ENCODE assay signal across 1 cellular context in the genomic region with DNA sequence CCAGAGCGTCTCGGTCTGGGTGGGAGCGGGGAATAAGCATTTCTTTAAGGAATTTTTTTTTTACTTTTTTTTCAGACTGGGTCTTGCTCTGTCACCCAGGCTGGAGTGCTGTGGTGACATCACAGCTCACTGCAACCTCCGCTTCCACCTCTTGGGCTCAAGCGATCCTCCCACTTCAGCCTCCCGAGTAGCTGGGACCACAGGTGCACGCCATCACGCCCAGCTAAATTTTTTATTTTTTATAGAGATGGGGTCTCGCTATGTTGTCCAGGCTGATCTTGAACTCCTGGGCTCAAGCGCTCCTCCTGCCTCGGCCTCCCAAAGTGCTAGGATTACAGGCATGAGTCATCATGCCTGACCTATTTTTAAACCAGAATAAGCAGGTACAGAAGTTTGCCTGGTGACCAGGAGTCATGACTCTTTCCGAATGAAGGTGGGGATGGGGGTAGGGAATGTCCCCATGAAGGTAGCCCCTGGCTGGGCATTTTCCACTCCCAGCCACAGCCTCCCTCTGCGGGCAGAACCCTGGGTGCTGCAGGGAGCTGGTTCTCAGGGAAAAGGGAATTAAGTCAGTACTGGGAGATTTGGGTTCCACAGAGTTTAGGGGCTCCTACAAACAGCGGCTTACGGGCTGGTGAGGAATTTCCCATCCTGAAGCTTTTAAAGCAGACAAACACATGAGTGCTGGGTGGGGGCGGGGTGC.
TF ChIP-seq lines count a peak whose summit lies in the region.

No MANE protein-coding gene starts in this region.

TF ChIP-seq in HepG2, 621 proteins besides CTCF, POLR2A, EP300 and RAD21 (continued from another document and continues in another):
- TF ChIP-seq, protein P1, sequence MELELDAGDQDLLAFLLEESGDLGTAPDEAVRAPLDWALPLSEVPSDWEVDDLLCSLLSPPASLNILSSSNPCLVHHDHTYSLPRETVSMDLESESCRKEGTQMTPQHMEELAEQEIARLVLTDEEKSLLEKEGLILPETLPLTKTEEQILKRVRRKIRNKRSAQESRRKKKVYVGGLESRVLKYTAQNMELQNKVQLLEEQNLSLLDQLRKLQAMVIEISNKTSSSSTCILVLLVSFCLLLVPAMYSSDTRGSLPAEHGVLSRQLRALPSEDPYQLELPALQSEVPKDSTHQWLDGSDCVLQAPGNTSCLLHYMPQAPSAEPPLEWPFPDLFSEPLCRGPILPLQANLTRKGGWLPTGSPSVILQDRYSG (CRISPR knock-in tag; IDR thresholded peaks at IDR 0.05) = 0 out of 2 replicates have a peak, but pooled peaks have one; percentile 10
- no peak for TF ChIP-seq REXO4 (CRISPR knock-in tag; IDR thresholded peaks at IDR 0.05; ENCODE audit: borderline replicate concordance)
- peak; percentile 24; the same call in 1 of the 2 replicates for TF ChIP-seq REL (CRISPR knock-in tag; conservative IDR thresholded peaks at IDR 0.05)
- TF ChIP-seq SOX5 (CRISPR knock-in tag; IDR thresholded peaks at IDR 0.05; ENCODE audit: borderline replicate concordance) = no peak
- no peak for TF ChIP-seq ZBTB38 (CRISPR knock-in tag; IDR thresholded peaks at IDR 0.05)
- 0 out of 2 replicates have a peak, but pooled peaks have one; percentile 45 for TF ChIP-seq ZNF350 (CRISPR knock-in tag; IDR thresholded peaks at IDR 0.05; ENCODE audit: borderline replicate concordance, low read depth)
- TF ChIP-seq, protein P2, sequence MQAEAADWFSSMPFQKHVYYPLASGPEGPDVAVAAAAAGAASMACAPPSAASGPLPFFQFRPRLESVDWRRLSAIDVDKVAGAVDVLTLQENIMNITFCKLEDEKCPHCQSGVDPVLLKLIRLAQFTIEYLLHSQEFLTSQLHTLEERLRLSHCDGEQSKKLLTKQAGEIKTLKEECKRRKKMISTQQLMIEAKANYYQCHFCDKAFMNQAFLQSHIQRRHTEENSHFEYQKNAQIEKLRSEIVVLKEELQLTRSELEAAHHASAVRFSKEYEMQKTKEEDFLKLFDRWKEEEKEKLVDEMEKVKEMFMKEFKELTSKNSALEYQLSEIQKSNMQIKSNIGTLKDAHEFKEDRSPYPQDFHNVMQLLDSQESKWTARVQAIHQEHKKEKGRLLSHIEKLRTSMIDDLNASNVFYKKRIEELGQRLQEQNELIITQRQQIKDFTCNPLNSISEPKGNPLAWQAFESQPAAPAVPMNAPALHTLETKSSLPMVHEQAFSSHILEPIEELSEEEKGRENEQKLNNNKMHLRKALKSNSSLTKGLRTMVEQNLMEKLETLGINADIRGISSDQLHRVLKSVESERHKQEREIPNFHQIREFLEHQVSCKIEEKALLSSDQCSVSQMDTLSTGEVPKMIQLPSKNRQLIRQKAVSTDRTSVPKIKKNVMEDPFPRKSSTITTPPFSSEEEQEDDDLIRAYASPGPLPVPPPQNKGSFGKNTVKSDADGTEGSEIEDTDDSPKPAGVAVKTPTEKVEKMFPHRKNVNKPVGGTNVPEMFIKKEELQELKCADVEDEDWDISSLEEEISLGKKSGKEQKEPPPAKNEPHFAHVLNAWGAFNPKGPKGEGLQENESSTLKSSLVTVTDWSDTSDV (CRISPR knock-in tag; IDR thresholded peaks at IDR 0.05) = peak; percentile 12; the same call in 1 of the 2 replicates
- TF ChIP-seq KLF11 (CRISPR knock-in tag; IDR thresholded peaks at IDR 0.05) = no peak
- peak; percentile 89 for TF ChIP-seq ADNP (CRISPR knock-in tag; IDR thresholded peaks at IDR 0.05)
- no peak; the same call in 1 of the 2 replicates for TF ChIP-seq KDM3A (CRISPR knock-in tag; IDR thresholded peaks at IDR 0.05; ENCODE audit: low read depth)
- TF ChIP-seq ZNF879 (CRISPR knock-in tag; IDR thresholded peaks at IDR 0.05) = no peak
- no peak for TF ChIP-seq MED1 (CRISPR knock-in tag; IDR thresholded peaks at IDR 0.05)
- 0 out of 2 replicates have a peak, but pooled peaks have one; percentile 47 for TF ChIP-seq ZNF556 (CRISPR knock-in tag; IDR thresholded peaks at IDR 0.05; ENCODE audit: borderline replicate concordance)
- TF ChIP-seq, protein P3, sequence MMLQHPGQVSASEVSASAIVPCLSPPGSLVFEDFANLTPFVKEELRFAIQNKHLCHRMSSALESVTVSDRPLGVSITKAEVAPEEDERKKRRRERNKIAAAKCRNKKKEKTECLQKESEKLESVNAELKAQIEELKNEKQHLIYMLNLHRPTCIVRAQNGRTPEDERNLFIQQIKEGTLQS (CRISPR knock-in tag; IDR thresholded peaks at IDR 0.05) = peak; percentile 93
- 0 out of 2 replicates have a peak, but pooled peaks have one; percentile 46 for TF ChIP-seq SNAI1 (CRISPR knock-in tag; IDR thresholded peaks at IDR 0.05; ENCODE audit: borderline replicate concordance)
- 0 out of 2 replicates have a peak, but pooled peaks have one; percentile 11 for TF ChIP-seq ZNF205 (CRISPR knock-in tag; IDR thresholded peaks at IDR 0.05)
- 0 out of 2 replicates have a peak, but pooled peaks have one; percentile 36 for TF ChIP-seq POGZ (CRISPR knock-in tag; IDR thresholded peaks at IDR 0.05)
- 0 out of 2 replicates have a peak, but pooled peaks have one; percentile 20 for TF ChIP-seq HHEX (CRISPR knock-in tag; IDR thresholded peaks at IDR 0.05)
- TF ChIP-seq CREB1 (IDR thresholded peaks at IDR 0.05) = peak; percentile 48; the same call in 1 of the 2 replicates
- no peak; the same call in 1 of the 2 replicates for TF ChIP-seq CREB1 (CRISPR knock-in tag; IDR thresholded peaks at IDR 0.05)
- TF ChIP-seq RFXAP (CRISPR knock-in tag; IDR thresholded peaks at IDR 0.05; ENCODE audit: borderline replicate concordance) = 0 out of 2 replicates have a peak, but pooled peaks have one; percentile 44
- TF ChIP-seq, protein P4, sequence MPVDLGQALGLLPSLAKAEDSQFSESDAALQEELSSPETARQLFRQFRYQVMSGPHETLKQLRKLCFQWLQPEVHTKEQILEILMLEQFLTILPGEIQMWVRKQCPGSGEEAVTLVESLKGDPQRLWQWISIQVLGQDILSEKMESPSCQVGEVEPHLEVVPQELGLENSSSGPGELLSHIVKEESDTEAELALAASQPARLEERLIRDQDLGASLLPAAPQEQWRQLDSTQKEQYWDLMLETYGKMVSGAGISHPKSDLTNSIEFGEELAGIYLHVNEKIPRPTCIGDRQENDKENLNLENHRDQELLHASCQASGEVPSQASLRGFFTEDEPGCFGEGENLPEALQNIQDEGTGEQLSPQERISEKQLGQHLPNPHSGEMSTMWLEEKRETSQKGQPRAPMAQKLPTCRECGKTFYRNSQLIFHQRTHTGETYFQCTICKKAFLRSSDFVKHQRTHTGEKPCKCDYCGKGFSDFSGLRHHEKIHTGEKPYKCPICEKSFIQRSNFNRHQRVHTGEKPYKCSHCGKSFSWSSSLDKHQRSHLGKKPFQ (CRISPR knock-in tag; IDR thresholded peaks at IDR 0.05; ENCODE audit: insufficient replicate concordance) = peak; percentile 86
- TF ChIP-seq ELF4 (CRISPR knock-in tag; IDR thresholded peaks at IDR 0.05; ENCODE audit: borderline replicate concordance) = no peak
- TF ChIP-seq TCF12 (IDR thresholded peaks at IDR 0.05) = no peak
- 0 out of 2 replicates have a peak, but pooled peaks have one; percentile 44 for TF ChIP-seq TCF12 (CRISPR knock-in tag; IDR thresholded peaks at IDR 0.05)
- TF ChIP-seq ZNF724P (CRISPR knock-in tag; IDR thresholded peaks at IDR 0.05; ENCODE audit: borderline replicate concordance) = peak; percentile 36; the same call in 1 of the 2 replicates
- TF ChIP-seq RORA (CRISPR knock-in tag; IDR thresholded peaks at IDR 0.05) = peak; percentile 66; the same call in 1 of the 2 replicates
- no peak; the same call in 1 of the 2 replicates for TF ChIP-seq ETV5 (CRISPR knock-in tag; IDR thresholded peaks at IDR 0.05; ENCODE audit: borderline replicate concordance)
- 0 out of 2 replicates have a peak, but pooled peaks have one; percentile 77 for TF ChIP-seq ZFP41 (CRISPR knock-in tag; IDR thresholded peaks at IDR 0.05; ENCODE audit: borderline replicate concordance)
- TF ChIP-seq, protein P5, sequence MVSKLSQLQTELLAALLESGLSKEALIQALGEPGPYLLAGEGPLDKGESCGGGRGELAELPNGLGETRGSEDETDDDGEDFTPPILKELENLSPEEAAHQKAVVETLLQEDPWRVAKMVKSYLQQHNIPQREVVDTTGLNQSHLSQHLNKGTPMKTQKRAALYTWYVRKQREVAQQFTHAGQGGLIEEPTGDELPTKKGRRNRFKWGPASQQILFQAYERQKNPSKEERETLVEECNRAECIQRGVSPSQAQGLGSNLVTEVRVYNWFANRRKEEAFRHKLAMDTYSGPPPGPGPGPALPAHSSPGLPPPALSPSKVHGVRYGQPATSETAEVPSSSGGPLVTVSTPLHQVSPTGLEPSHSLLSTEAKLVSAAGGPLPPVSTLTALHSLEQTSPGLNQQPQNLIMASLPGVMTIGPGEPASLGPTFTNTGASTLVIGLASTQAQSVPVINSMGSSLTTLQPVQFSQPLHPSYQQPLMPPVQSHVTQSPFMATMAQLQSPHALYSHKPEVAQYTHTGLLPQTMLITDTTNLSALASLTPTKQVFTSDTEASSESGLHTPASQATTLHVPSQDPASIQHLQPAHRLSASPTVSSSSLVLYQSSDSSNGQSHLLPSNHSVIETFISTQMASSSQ (IDR thresholded peaks at IDR 0.05; ENCODE audit: low read depth) = no peak
- TF ChIP-seq, protein P5 (CRISPR knock-in tag; IDR thresholded peaks at IDR 0.05; ENCODE audit: borderline replicate concordance) = 0 out of 2 replicates have a peak, but pooled peaks have one; percentile 0
- TF ChIP-seq, protein P6, sequence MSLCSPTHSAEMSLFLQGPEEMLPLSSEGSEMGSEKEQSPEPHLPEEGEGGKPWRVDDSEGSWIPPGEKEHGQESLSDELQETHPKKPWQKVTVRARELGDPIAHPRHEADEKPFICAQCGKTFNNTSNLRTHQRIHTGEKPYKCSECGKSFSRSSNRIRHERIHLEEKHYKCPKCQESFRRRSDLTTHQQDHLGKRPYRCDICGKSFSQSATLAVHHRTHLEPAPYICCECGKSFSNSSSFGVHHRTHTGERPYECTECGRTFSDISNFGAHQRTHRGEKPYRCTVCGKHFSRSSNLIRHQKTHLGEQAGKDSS (CRISPR knock-in tag; IDR thresholded peaks at IDR 0.05; ENCODE audit: borderline replicate concordance, low read depth) = peak; percentile 9; the same call in 1 of the 2 replicates
- TF ChIP-seq SP5 (CRISPR knock-in tag; IDR thresholded peaks at IDR 0.05; ENCODE audit: borderline replicate concordance, low read depth) = peak; percentile 42; the same call in 1 of the 2 replicates
- TF ChIP-seq, protein P7, sequence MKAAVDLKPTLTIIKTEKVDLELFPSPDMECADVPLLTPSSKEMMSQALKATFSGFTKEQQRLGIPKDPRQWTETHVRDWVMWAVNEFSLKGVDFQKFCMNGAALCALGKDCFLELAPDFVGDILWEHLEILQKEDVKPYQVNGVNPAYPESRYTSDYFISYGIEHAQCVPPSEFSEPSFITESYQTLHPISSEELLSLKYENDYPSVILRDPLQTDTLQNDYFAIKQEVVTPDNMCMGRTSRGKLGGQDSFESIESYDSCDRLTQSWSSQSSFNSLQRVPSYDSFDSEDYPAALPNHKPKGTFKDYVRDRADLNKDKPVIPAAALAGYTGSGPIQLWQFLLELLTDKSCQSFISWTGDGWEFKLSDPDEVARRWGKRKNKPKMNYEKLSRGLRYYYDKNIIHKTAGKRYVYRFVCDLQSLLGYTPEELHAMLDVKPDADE (CRISPR knock-in tag; IDR thresholded peaks at IDR 0.05) = no peak
- TF ChIP-seq, protein P8, sequence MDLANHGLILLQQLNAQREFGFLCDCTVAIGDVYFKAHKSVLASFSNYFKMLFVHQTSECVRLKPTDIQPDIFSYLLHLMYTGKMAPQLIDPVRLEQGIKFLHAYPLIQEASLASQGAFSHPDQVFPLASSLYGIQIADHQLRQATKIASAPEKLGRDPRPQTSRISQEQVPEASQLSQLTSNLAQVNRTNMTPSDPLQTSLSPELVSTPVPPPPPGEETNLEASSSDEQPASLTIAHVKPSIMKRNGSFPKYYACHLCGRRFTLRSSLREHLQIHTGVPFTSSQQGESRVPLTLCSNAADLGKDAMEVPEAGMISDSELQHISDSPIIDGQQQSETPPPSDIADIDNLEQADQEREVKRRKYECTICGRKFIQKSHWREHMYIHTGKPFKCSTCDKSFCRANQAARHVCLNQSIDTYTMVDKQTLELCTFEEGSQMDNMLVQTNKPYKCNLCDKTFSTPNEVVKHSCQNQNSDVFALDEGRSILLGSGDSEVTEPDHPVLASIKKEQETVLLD (CRISPR knock-in tag; IDR thresholded peaks at IDR 0.05; ENCODE audit: low read depth) = 0 out of 2 replicates have a peak, but pooled peaks have one; percentile 21
- no peak for TF ChIP-seq ZNF569 (CRISPR knock-in tag; IDR thresholded peaks at IDR 0.05; ENCODE audit: borderline replicate concordance)
- TF ChIP-seq ZNF83 (CRISPR knock-in tag; IDR thresholded peaks at IDR 0.05; ENCODE audit: borderline replicate concordance) = 0 out of 2 replicates have a peak, but pooled peaks have one; percentile 42
- TF ChIP-seq, protein P9, sequence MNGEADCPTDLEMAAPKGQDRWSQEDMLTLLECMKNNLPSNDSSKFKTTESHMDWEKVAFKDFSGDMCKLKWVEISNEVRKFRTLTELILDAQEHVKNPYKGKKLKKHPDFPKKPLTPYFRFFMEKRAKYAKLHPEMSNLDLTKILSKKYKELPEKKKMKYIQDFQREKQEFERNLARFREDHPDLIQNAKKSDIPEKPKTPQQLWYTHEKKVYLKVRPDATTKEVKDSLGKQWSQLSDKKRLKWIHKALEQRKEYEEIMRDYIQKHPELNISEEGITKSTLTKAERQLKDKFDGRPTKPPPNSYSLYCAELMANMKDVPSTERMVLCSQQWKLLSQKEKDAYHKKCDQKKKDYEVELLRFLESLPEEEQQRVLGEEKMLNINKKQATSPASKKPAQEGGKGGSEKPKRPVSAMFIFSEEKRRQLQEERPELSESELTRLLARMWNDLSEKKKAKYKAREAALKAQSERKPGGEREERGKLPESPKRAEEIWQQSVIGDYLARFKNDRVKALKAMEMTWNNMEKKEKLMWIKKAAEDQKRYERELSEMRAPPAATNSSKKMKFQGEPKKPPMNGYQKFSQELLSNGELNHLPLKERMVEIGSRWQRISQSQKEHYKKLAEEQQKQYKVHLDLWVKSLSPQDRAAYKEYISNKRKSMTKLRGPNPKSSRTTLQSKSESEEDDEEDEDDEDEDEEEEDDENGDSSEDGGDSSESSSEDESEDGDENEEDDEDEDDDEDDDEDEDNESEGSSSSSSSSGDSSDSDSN (CRISPR knock-in tag; IDR thresholded peaks at IDR 0.05) = no peak
- TF ChIP-seq ATF7 (IDR thresholded peaks at IDR 0.05) = no peak
- TF ChIP-seq ATF7 (CRISPR knock-in tag; IDR thresholded peaks at IDR 0.05) = no peak
- TF ChIP-seq ZNF121 (CRISPR knock-in tag; IDR thresholded peaks at IDR 0.05) = peak; percentile 100
- TF ChIP-seq, protein P10, sequence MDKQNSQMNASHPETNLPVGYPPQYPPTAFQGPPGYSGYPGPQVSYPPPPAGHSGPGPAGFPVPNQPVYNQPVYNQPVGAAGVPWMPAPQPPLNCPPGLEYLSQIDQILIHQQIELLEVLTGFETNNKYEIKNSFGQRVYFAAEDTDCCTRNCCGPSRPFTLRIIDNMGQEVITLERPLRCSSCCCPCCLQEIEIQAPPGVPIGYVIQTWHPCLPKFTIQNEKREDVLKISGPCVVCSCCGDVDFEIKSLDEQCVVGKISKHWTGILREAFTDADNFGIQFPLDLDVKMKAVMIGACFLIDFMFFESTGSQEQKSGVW (CRISPR knock-in tag; IDR thresholded peaks at IDR 0.05; ENCODE audit: borderline replicate concordance) = no peak
